In the genomic region with DNA sequence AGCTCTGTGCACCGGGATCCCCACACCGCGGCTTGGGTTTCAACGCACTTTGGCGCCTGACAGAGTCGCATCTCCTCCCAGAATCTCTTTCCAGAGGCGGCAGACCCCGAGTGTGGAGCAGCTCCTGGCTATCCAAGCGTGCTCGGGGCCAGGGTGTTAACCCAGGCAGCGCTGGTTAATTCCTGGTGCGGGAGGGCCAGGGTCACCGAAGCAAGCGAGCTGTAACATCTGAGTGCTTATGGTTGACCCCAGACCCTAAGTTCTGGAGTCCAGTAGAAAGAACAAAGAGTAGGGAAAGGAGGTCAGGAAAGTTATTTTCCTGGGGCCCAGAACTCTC, we compare ENCODE assay signal across 9 cellular contexts. TPM values are rescaled to one million over a fixed set of nuclear protein-coding genes. Genes with fewer than 3 reads are reported as not detected.
DNase-seq lines count a peak whose midpoint lies in the region; TF ChIP-seq lines count a peak whose summit lies in the region.
"Had no signal": no experiment of that assay in that cellular context is flagged by ENCODE, and none has a peak within 500 bp of the region (broad histone marks: within the 10 kb centered on the region; RNA-seq: fewer than 3 reads in every experiment).

No MANE protein-coding gene starts in this region.

- peaks cover 24% of the 10 kb centered on the region for H3K23me2 ChIP-seq in H9 (ENCODE audit: insufficient read length, low read depth, low read length, poor library complexity, severe bottlenecking)

- no peak overlapping the region for H3K14ac ChIP-seq in H9 (ENCODE audit: insufficient read depth, low read length)

- H3K4me1 Mint-ChIP-seq in H9 = peaks cover 38 to 50% of the 10 kb centered on the region in 2 experiments

- no peak overlapping the region for H2BK12ac ChIP-seq in H9 (ENCODE audit: insufficient read length, low read depth, low read length)

- H3K27ac Mint-ChIP-seq in H9 = no peak overlapping the region

- no peaks in the 10 kb centered on the region for H3K36me3 ChIP-seq in adipocyte (ENCODE audit: control insufficient read depth, insufficient read depth, low read length, severe bottlenecking)
- H3K36me3 ChIP-seq in kidney epithelial cell (ENCODE audit: control insufficient read depth, insufficient read depth, low read length) = no peaks in the 10 kb centered on the region

- H3K27me3 ChIP-seq in H9 (ENCODE audit: insufficient read depth, low read length) (peaks cover 96% of the 10 kb centered on the region), adipocyte (replicated peaks; ENCODE audit: control insufficient read depth, insufficient read depth, low read length) (no peaks in the 10 kb centered on the region), kidney epithelial cell (ENCODE audit: control insufficient read depth, insufficient read depth, low read length) (peaks cover 65% of the 10 kb centered on the region)

- WGBS in H9 (ENCODE audit: extremely low coverage, insufficient read length, low lambda C conversion rate) = no CpG with 5 or more reads among the region's 14 CpGs

- peak overlapping the region; percentile 60 to 76 for H3K4me3 Mint-ChIP-seq in H9

- H3K9me3 ChIP-seq in H9 (ENCODE audit: control insufficient read depth, low read depth, low read length) (no peaks in the 10 kb centered on the region), adipocyte (ENCODE audit: control insufficient read depth, low read length) (no peaks in the 10 kb centered on the region)

- peaks cover 99% of the 10 kb centered on the region for H3K27me3 Mint-ChIP-seq in H9 (ENCODE audit: low read depth)

- no peak overlapping the region for H4K91ac ChIP-seq in H9 (ENCODE audit: insufficient read length, low read depth, low read length)

- no peak overlapping the region for H3K4ac ChIP-seq in H9 (ENCODE audit: low read depth, low read length)

- H2AFZ ChIP-seq in H9 (ENCODE audit: low read length) = no peak overlapping the region

- DNase-seq in H9 (no peak), adipocyte (ENCODE audit: low read depth) (no peak), kidney epithelial cell (ENCODE audit: low read depth) (no peak), NCI-H82 treated with DMSO at 0.1 percent for 48 hours (lab: John Stamatoyannopoulos, UW; ENCODE audit: unreplicated experiment) (no peak), retina (no peak), NCI-H1694 treated with DMSO at 0.1 percent for 48 hours (lab: John Stamatoyannopoulos, UW) (no peak)
- no peak for DNase-seq in stimulated activated CD4-positive, alpha-beta T cell treated with anti-CD3 and anti-CD28 coated beads, Interleukin-4, amount 100 ng/mL, for 1 hour
- DNase-seq: stimulated activated CD4-positive, alpha-beta T cell treated with anti-CD3 and anti-CD28 coated beads, Interleukin-4, amount 100 ng/mL, for 24 hours had no signal

- no peak overlapping the region for H3K56ac ChIP-seq in H9 (ENCODE audit: insufficient read length, low read depth, low read length)

- no peaks in the 10 kb centered on the region for H4K20me1 ChIP-seq in H9 (ENCODE audit: control insufficient read depth, insufficient read depth, insufficient read length)

- TF ChIP-seq CTCF in H9 (conservative IDR thresholded peaks at IDR 0.05) (no peak), kidney epithelial cell (IDR thresholded peaks at IDR 0.05; ENCODE audit: insufficient read depth, low read length, poor library complexity, severe bottlenecking) (no peak)

- no peak overlapping the region for H3T11ph ChIP-seq in H9 (ENCODE audit: low read length)

- H4K5ac ChIP-seq in H9 (ENCODE audit: insufficient read length, low read depth, low read length) = no peak overlapping the region

- H3K79me2 ChIP-seq in H9 (ENCODE audit: insufficient read depth, low read length) = no peaks in the 10 kb centered on the region

- H3K23ac ChIP-seq in H9 (ENCODE audit: insufficient read length, low read depth, low read length) = no peak overlapping the region

- no peak overlapping the region for H3K9ac ChIP-seq in H9 (ENCODE audit: extremely low read depth, insufficient read length, low read length)
- H3K9ac ChIP-seq in adipocyte (ENCODE audit: low read length) = peak overlapping the region; percentile 84

- H3K4me2 ChIP-seq in H9 (ENCODE audit: insufficient read depth, insufficient read length, low read length) = peak overlapping the region; percentile 69

- H3K4me1 ChIP-seq in H9 (ENCODE audit: insufficient read depth, low read length) = no peaks in the 10 kb centered on the region; the same call in 1 of the 2 replicates
- H3K4me1 ChIP-seq in adipocyte (ENCODE audit: control insufficient read depth, insufficient read depth, low read length) = peaks cover 40% of the 10 kb centered on the region

- H2BK120ac ChIP-seq in H9 (ENCODE audit: low read depth, low read length, poor library complexity, severe bottlenecking) = no peak overlapping the region

- no peak overlapping the region for H4K8ac ChIP-seq in H9 (replicated peaks; ENCODE audit: insufficient read length, low read depth, low read length)

- no peak overlapping the region for H2BK15ac ChIP-seq in H9 (ENCODE audit: low read depth, low read length)

- no peak overlapping the region for H2AK5ac ChIP-seq in H9 (ENCODE audit: insufficient read length, low read length)

- H3K36me3 Mint-ChIP-seq in H9 (ENCODE audit: insufficient read depth in 1 of 3, low read depth in 3 of 3) = no peaks in the 10 kb centered on the region

- H3K9me3 Mint-ChIP-seq in H9 = no peaks in the 10 kb centered on the region; a peak in 2 of 5 replicates

- H3K4me3 ChIP-seq in adipocyte (ENCODE audit: low read length) (peak overlapping the region; percentile 82), kidney epithelial cell (ENCODE audit: low read depth, low read length) (peak overlapping the region; percentile 43), skin epidermis (peak overlapping the region in 4 of 7 experiments; percentile 33 to 51 (median 40))

- no peak overlapping the region for H3K18ac ChIP-seq in H9 (ENCODE audit: insufficient read length, low read depth, low read length)

- H2BK20ac ChIP-seq in H9 (ENCODE audit: low read depth, low read length, poor library complexity, severe bottlenecking) = no peak overlapping the region

- H3K79me1 ChIP-seq in H9 (ENCODE audit: insufficient read depth, low read depth, low read length, poor library complexity, severe bottlenecking) = no peaks in the 10 kb centered on the region

- H2BK5ac ChIP-seq in H9 (ENCODE audit: insufficient read length, low read length) = no peak overlapping the region

- no peak overlapping the region for H3K27ac ChIP-seq in H9 (ENCODE audit: insufficient read length, low read depth, low read length)
- peak overlapping the region in 7 of 21 experiments; percentile 27 to 58 (median 48) for H3K27ac ChIP-seq in skin epidermis

RNA-seq across cellular contexts. Expression of a gene that starts 0.6 kb away (rescaled TPM):
- total RNA-seq in H9 (2021) (0.24 and 0.35 TPM in 2 replicates), kidney epithelial cell (0.04 TPM in 1 of 2 replicates, not detected in the other)
